In genomic region chr10:120103957-120104560, GRCh38 we compare ENCODE assay signal across 33 cellular contexts.
"Had no signal": no experiment of that assay in that cellular context is flagged by ENCODE, and none has a peak within 500 bp of the region (broad histone marks: within the 10 kb centered on the region; RNA-seq: fewer than 3 reads in every experiment).

No MANE protein-coding gene starts in this region.

- H3K9me3 ChIP-seq: adrenal gland, colonic mucosa, gastrocnemius medialis, neutrophil, right lobe of liver, thoracic aorta had no signal

- H3K4me3 Mint-ChIP-seq: activated naive CD4-positive, alpha-beta T cell treated with anti-CD3 and anti-CD28 coated beads for 36 hours; activated naive CD8-positive, alpha-beta T cell treated with anti-CD3 and anti-CD28 coated beads for 36 hours; activated T-helper 1 cell treated with anti-CD3 and anti-CD28 coated beads, Interleukin-12 subunit alpha, Interleukin-12 subunit beta, Interleukin-2, Interleukin-4 antibody, amounts not matched to agents 30 ng/mL and 10 ng/mL and 1 ng/mL, durations not matched to agents 14 hours and 24 hours and 36 hours; brain; memory B cell; natural killer cell; stimulated activated effector memory CD8-positive, alpha-beta T cell treated with anti-CD3 and anti-CD28 coated beads, Interleukin-12 subunit alpha, Interleukin-12 subunit beta, amount 100 ng/mL, for 72 hours; stimulated activated naive CD8-positive, alpha-beta T cell treated with anti-CD3 and anti-CD28 coated beads, Interleukin-15, Interleukin-2, amounts not matched to agents 100 ng/mL and 50 ng/mL, for 24 hours; type B pancreatic cell had no signal

- H3K4me2 ChIP-seq: hepatocyte had no signal

- H3K27me3 ChIP-seq: cardiac muscle cell, colonic mucosa, gastrocnemius medialis, hepatocyte, right lobe of liver had no signal

- ATAC-seq: activated CD4-positive, CD25-positive, alpha-beta regulatory T cell treated with anti-CD3 and anti-CD28 coated beads, Interleukin-2, amount 50 U/mL, for 24 hours; gastrocnemius medialis; natural killer cell; stimulated activated effector memory CD8-positive, alpha-beta T cell treated with anti-CD3 and anti-CD28 coated beads, Interleukin-12 subunit alpha, Interleukin-12 subunit beta, amount 100 ng/mL, for 72 hours had no signal

- H3K4me1 Mint-ChIP-seq: activated naive CD8-positive, alpha-beta T cell treated with anti-CD3 and anti-CD28 coated beads for 36 hours; memory B cell; natural killer cell; stimulated activated effector memory CD8-positive, alpha-beta T cell treated with anti-CD3 and anti-CD28 coated beads, Interleukin-12 subunit alpha, Interleukin-12 subunit beta, amount 100 ng/mL, for 72 hours had no signal

- H3K9me3 Mint-ChIP-seq: activated naive CD4-positive, alpha-beta T cell treated with anti-CD3 and anti-CD28 coated beads for 36 hours; activated naive CD8-positive, alpha-beta T cell treated with anti-CD3 and anti-CD28 coated beads for 36 hours; activated T-helper 1 cell treated with anti-CD3 and anti-CD28 coated beads, Interleukin-12 subunit alpha, Interleukin-12 subunit beta, Interleukin-2, Interleukin-4 antibody, amounts not matched to agents 30 ng/mL and 10 ng/mL and 1 ng/mL, durations not matched to agents 14 hours and 24 hours and 36 hours; memory B cell; natural killer cell; stimulated activated effector memory CD8-positive, alpha-beta T cell treated with anti-CD3 and anti-CD28 coated beads, Interleukin-12 subunit alpha, Interleukin-12 subunit beta, amount 100 ng/mL, for 72 hours; stimulated activated naive CD8-positive, alpha-beta T cell treated with anti-CD3 and anti-CD28 coated beads, Interleukin-15, Interleukin-2, amounts not matched to agents 100 ng/mL and 50 ng/mL, for 24 hours; type B pancreatic cell had no signal

- H3K4me1 ChIP-seq: adrenal gland, colonic mucosa, gastrocnemius medialis, right lobe of liver had no signal

- H2AFZ ChIP-seq: hepatocyte had no signal

- H3K27ac Mint-ChIP-seq: activated naive CD4-positive, alpha-beta T cell treated with anti-CD3 and anti-CD28 coated beads for 36 hours; activated naive CD8-positive, alpha-beta T cell treated with anti-CD3 and anti-CD28 coated beads for 36 hours; activated T-helper 1 cell treated with anti-CD3 and anti-CD28 coated beads, Interleukin-12 subunit alpha, Interleukin-12 subunit beta, Interleukin-2, Interleukin-4 antibody, amounts not matched to agents 30 ng/mL and 10 ng/mL and 1 ng/mL, durations not matched to agents 14 hours and 24 hours and 36 hours; memory B cell; natural killer cell; progenitor cell of endocrine pancreas; stimulated activated effector memory CD8-positive, alpha-beta T cell treated with anti-CD3 and anti-CD28 coated beads, Interleukin-12 subunit alpha, Interleukin-12 subunit beta, amount 100 ng/mL, for 72 hours; stimulated activated naive CD8-positive, alpha-beta T cell treated with anti-CD3 and anti-CD28 coated beads, Interleukin-15, Interleukin-2, amounts not matched to agents 100 ng/mL and 50 ng/mL, for 24 hours; type B pancreatic cell had no signal

- H3K4me3 ChIP-seq: adrenal gland, cardiac muscle cell, colonic mucosa, gastrocnemius medialis, hepatocyte, right lobe of liver, skin epidermis, thoracic aorta had no signal

- H3K36me3 ChIP-seq: adrenal gland, cardiac muscle cell, colonic mucosa, gastrocnemius medialis, neutrophil, right lobe of liver, thoracic aorta, WERI-Rb-1 had no signal

- H3K36me3 Mint-ChIP-seq: activated naive CD8-positive, alpha-beta T cell treated with anti-CD3 and anti-CD28 coated beads for 36 hours; brain; memory B cell; natural killer cell; stimulated activated effector memory CD8-positive, alpha-beta T cell treated with anti-CD3 and anti-CD28 coated beads, Interleukin-12 subunit alpha, Interleukin-12 subunit beta, amount 100 ng/mL, for 72 hours; type B pancreatic cell had no signal

- DNase-seq: activated CD4-positive, alpha-beta T cell treated with anti-CD3 and anti-CD28 coated beads for 48 hours; activated CD4-positive, alpha-beta T cell treated with anti-CD3 and anti-CD28 coated beads, Interleukin-2, amount 50 U/mL, for 48 hours; activated CD8-positive, alpha-beta memory T cell treated with anti-CD3 and anti-CD28 coated beads for 24 hours; activated effector memory CD4-positive, alpha-beta T cell treated with anti-CD3 and anti-CD28 coated beads, Interleukin-2, amount 50 U/mL, for 16 hours; activated naive CD4-positive, alpha-beta T cell treated with anti-CD3 and anti-CD28 coated beads for 36 hours; activated naive CD8-positive, alpha-beta T cell treated with anti-CD3 and anti-CD28 coated beads for 36 hours; activated T-cell treated with anti-CD3 and anti-CD28 coated beads, Interleukin-2, amount 50 U/mL, for 1 hour; adrenal gland; aorta; cerebellar nuclear complex; colonic mucosa; effector CD8-positive, alpha-beta T cell; gastrocnemius medialis; islet precursor cell; natural killer cell; right lobe of liver; stimulated activated CD4-positive, alpha-beta T cell treated with anti-CD3 and anti-CD28 coated beads, Interleukin-12 subunit alpha, Interleukin-12 subunit beta, amount 100 ng/mL, for 4 hours; stimulated activated CD4-positive, alpha-beta T cell treated with anti-CD3 and anti-CD28 coated beads, Interleukin-4, amount 100 ng/mL, for 1 hour; T-helper 1 cell; WERI-Rb-1 had no signal

- H3K79me2 ChIP-seq: hepatocyte had no signal

- H3K27ac ChIP-seq: adrenal gland, cardiac muscle cell, colonic mucosa, gastrocnemius medialis, hepatocyte, neutrophil, right lobe of liver, thoracic aorta, WERI-Rb-1 had no signal
